1 cellular context compared by ENCODE assay signal in genomic region chr2:146239392-146240135, GRCh38.
TF ChIP-seq lines count a peak whose summit lies in the region.

No MANE protein-coding gene starts in this region.

TF ChIP-seq in IMR-90, 13 proteins besides CTCF, POLR2A, EP300 and RAD21 (continued from another document):
- TF ChIP-seq USF2 (IDR thresholded peaks at IDR 0.05; ENCODE audit: low read depth, low read length): no peak
- TF ChIP-seq RFX5 (IDR thresholded peaks at IDR 0.05; ENCODE audit: low read depth, low read length): no peak
